In the genomic region with DNA sequence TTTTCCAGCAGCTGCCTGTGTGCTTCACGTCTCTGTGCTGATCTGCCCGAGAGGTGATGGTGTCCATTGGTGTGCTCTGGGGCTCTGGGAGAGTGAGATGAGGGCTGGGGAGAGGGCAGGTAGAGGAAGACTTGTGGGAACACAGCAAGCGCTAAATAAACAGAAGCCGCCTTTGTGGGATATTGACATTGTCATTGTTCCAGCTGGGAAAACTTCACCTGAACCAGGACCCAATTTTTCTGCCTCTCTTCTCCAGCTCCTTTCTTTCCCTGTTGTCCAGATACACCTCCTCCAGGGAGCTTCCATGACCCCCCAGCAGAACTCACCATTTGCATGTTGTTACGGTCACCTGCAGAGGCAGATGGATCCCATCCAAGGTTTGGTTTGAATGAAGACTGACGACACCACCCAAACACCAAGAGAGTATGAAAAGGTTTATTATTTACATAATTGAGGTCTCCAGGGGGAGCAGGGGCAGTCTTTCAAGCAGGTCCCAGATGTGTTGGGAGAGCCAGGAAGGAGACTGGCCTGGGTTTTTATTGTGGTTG, we compare ENCODE assay signal across 14 cellular contexts. TPM values are rescaled to one million over a fixed set of nuclear protein-coding genes. Genes with fewer than 3 reads are reported as not detected.
DNase-seq lines count a peak whose midpoint lies in the region; ATAC-seq, FAIRE-seq and TF ChIP-seq lines count a peak whose summit lies in the region.
"Had no signal": no experiment of that assay in that cellular context is flagged by ENCODE, and none has a peak within 500 bp of the region (broad histone marks: within the 10 kb centered on the region; RNA-seq: fewer than 3 reads in every experiment).

No MANE protein-coding gene starts in this region.

- ATAC-seq in A549 (no peak), GM18505 (IDR thresholded peaks at IDR 0.05; ENCODE audit: unreplicated experiment) (no peak), HG02852 (IDR thresholded peaks at IDR 0.05; ENCODE audit: unreplicated experiment) (no peak)

- FAIRE-seq in A549 (lab: Jason Lieb, UNC): no peak
- FAIRE-seq: endometrium, G401.6 had no signal

- WGBS in A549 (ENCODE audit: missing lambda C conversion rate): 78% methylated on average over 6 of the region's 6 CpGs
- WGBS in esophagus squamous epithelium, 2 donors: 48 to 63% methylated on average over 6 of the region's 6 CpGs

- H3K27ac ChIP-seq in A549 (peak overlapping the region; percentile 92 to 97), esophagus squamous epithelium (peak overlapping the region in 3 of 4 donors; percentile 35 to 67 (median 65))

- intact Hi-C loops in esophagus squamous epithelium (cut with DNase I): no loop called here
- intact Hi-C loops in activated CD4-positive, alpha-beta T cell treated with anti-CD3 and anti-CD28 coated beads, Interleukin-2, amount 10 ng/mL, durations not matched to agents 24 days and 14 days (cut with micrococcal nuclease): no loop called here

- H3K4me1 ChIP-seq in A549 (peaks cover 73% of the 10 kb centered on the region), esophagus squamous epithelium (peaks cover 32 to 77% (median 58%) of the 10 kb centered on the region in 3 donors)

- H3K4me1 Mint-ChIP-seq in HFFc6 (ENCODE audit: low read depth): peaks cover 83% of the 10 kb centered on the region
- H3K4me1 Mint-ChIP-seq in activated CD4-positive, alpha-beta T cell treated with anti-CD3 and anti-CD28 coated beads, Interleukin-2, amount 10 ng/mL, durations not matched to agents 24 days and 14 days: peaks cover 53% of the 10 kb centered on the region

- no peak overlapping the region for H3K4me3 ChIP-seq in A549
- no peak overlapping the region for H3K4me3 ChIP-seq in esophagus squamous epithelium
- H3K4me3 ChIP-seq: lung had no signal

- no peak for TF ChIP-seq POLR2A in A549 (IDR thresholded peaks at IDR 0.05; ENCODE audit: low read length)
- TF ChIP-seq POLR2A in esophagus squamous epithelium (IDR thresholded peaks at IDR 0.05): no peak
- TF ChIP-seq POLR2A in GM18505 (IDR thresholded peaks at IDR 0.05; ENCODE audit: borderline replicate concordance, extremely low read depth, insufficient read depth, insufficient read length): no peak

- no peaks in the 10 kb centered on the region for H3K27me3 ChIP-seq in esophagus squamous epithelium

- H3K36me3 Mint-ChIP-seq in HFFc6 (ENCODE audit: low read depth): peaks cover 7% of the 10 kb centered on the region
- H3K36me3 Mint-ChIP-seq in activated CD4-positive, alpha-beta T cell treated with anti-CD3 and anti-CD28 coated beads, Interleukin-2, amount 10 ng/mL, durations not matched to agents 24 days and 14 days (ENCODE audit: low read depth): no peaks in the 10 kb centered on the region

- no peak for TF ChIP-seq CTCF in A549 (IDR thresholded peaks at IDR 0.05)
- TF ChIP-seq CTCF in HFFc6 (IDR thresholded peaks at IDR 0.05): no peak
- TF ChIP-seq CTCF in esophagus squamous epithelium (IDR thresholded peaks at IDR 0.05): no peak

- no peak for DNase-seq in A549 (ENCODE audit: low read depth in 1 of 2, low spot score in 1 of 2)
- DNase-seq in HFFc6: no peak
- peak; percentile 99 for DNase-seq in NCI-H69 (lab: John Stamatoyannopoulos, UW)
- DNase-seq in esophagus squamous epithelium (lab: John Stamatoyannopoulos, UW): no peak
- DNase-seq in UCSD-AML1 (lab: John Stamatoyannopoulos, UW; ENCODE audit: unreplicated experiment): no peak
- no peak for DNase-seq in activated CD4-positive, alpha-beta T cell treated with anti-CD3 and anti-CD28 coated beads, Interleukin-2, amount 10 ng/mL, durations not matched to agents 24 days and 14 days
- DNase-seq: activated T-cell treated with anti-CD3 and anti-CD28 coated beads, Interleukin-2, amount 50 U/mL, for 24 hours; head of caudate nucleus had no signal

- peak overlapping the region; percentile 22; the same call in 1 of the 2 replicates for H3K4me3 Mint-ChIP-seq in HFFc6
- no peak overlapping the region for H3K4me3 Mint-ChIP-seq in activated CD4-positive, alpha-beta T cell treated with anti-CD3 and anti-CD28 coated beads, Interleukin-2, amount 10 ng/mL, durations not matched to agents 24 days and 14 days
- H3K4me3 Mint-ChIP-seq: activated T-cell treated with anti-CD3 and anti-CD28 coated beads, Interleukin-2, amount 50 U/mL, for 24 hours had no signal

- no peak for TF ChIP-seq EP300 in A549 (IDR thresholded peaks at IDR 0.05)

- CTCF ChIA-PET in A549 (lab: Yijun Ruan, JAX): interaction anchor here (1.0 to 22.1 kb wide), 7 partner anchors 10 to 43 kb away, joined by 3 to 473 read pairs (median 71); a partner anchor contains a TSS

- peak overlapping the region; percentile 95 for H3K27ac Mint-ChIP-seq in HFFc6
- no peak overlapping the region for H3K27ac Mint-ChIP-seq in activated CD4-positive, alpha-beta T cell treated with anti-CD3 and anti-CD28 coated beads, Interleukin-2, amount 10 ng/mL, durations not matched to agents 24 days and 14 days

- TF ChIP-seq RAD21 in A549 (conservative IDR thresholded peaks at IDR 0.05 in 1 of 2, IDR thresholded peaks at IDR 0.05 in 1 of 2): no peak

- POLR2A ChIA-PET in A549 (lab: Yijun Ruan, JAX): interaction anchor here (0.9 to 7.5 kb wide), 3 partner anchors 10 to 24 kb away, joined by 3 to 140 read pairs (median 3); no protein-coding TSS in a partner anchor

- H3K4me2 ChIP-seq in A549: peak overlapping the region; percentile 91

- H3K9me3 Mint-ChIP-seq in HFFc6: no peaks in the 10 kb centered on the region
- H3K9me3 Mint-ChIP-seq in activated CD4-positive, alpha-beta T cell treated with anti-CD3 and anti-CD28 coated beads, Interleukin-2, amount 10 ng/mL, durations not matched to agents 24 days and 14 days: no peaks in the 10 kb centered on the region
- H3K9me3 Mint-ChIP-seq: activated T-cell treated with anti-CD3 and anti-CD28 coated beads, Interleukin-2, amount 50 U/mL, for 24 hours had no signal

- no peaks in the 10 kb centered on the region for H3K36me3 ChIP-seq in esophagus squamous epithelium

- peaks cover 10% of the 10 kb centered on the region for H3K27me3 Mint-ChIP-seq in HFFc6 (ENCODE audit: insufficient read depth)
- H3K27me3 Mint-ChIP-seq in activated CD4-positive, alpha-beta T cell treated with anti-CD3 and anti-CD28 coated beads, Interleukin-2, amount 10 ng/mL, durations not matched to agents 24 days and 14 days: no peaks in the 10 kb centered on the region

- H3K9me3 ChIP-seq in A549: no peaks in the 10 kb centered on the region
- H3K9me3 ChIP-seq in esophagus squamous epithelium: no peaks in the 10 kb centered on the region

TF ChIP-seq in A549, 52 proteins besides CTCF, POLR2A, EP300 and RAD21 (continues in another document):
- TF ChIP-seq, protein P1, sequence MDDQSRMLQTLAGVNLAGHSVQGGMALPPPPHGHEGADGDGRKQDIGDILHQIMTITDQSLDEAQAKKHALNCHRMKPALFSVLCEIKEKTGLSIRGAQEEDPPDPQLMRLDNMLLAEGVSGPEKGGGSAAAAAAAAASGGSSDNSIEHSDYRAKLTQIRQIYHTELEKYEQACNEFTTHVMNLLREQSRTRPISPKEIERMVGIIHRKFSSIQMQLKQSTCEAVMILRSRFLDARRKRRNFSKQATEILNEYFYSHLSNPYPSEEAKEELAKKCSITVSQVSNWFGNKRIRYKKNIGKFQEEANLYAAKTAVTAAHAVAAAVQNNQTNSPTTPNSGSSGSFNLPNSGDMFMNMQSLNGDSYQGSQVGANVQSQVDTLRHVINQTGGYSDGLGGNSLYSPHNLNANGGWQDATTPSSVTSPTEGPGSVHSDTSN (IDR thresholded peaks at IDR 0.05): no peak
- TF ChIP-seq, protein P2, sequence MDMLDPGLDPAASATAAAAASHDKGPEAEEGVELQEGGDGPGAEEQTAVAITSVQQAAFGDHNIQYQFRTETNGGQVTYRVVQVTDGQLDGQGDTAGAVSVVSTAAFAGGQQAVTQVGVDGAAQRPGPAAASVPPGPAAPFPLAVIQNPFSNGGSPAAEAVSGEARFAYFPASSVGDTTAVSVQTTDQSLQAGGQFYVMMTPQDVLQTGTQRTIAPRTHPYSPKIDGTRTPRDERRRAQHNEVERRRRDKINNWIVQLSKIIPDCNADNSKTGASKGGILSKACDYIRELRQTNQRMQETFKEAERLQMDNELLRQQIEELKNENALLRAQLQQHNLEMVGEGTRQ (IDR thresholded peaks at IDR 0.05): no peak
- TF ChIP-seq CBX8 (IDR thresholded peaks at IDR 0.05) (no peak), NFE2L2 (conservative IDR thresholded peaks at IDR 0.05; ENCODE audit: low read length) (no peak)

RNA-seq across cellular contexts. Expression of a gene that starts 3.6 kb away (rescaled TPM):
- polyA plus RNA-seq in A549 (2011; rRNA removed) (141 and 181 TPM in 2 replicates), A549 (2017; fragmentation: RNase III; extraction: RNeasy Plus Mini Kit Qiagen cat#74134 plus additional on column Dnase treatment) (248 to 268 TPM (median 256 TPM) in 3 replicates)
- polyA plus RNA-seq in A549 (2012; cell fraction: cytosol; rRNA removed): 182 and 240 TPM in 2 replicates
- polyA plus RNA-seq in A549 (2012; cell fraction: nucleus; rRNA removed): 975 and 1,352 TPM in 2 replicates
- polyA minus RNA-seq in A549 (2011; rRNA and poly(A)+ RNA removed): 337 and 368 TPM in 2 replicates
- total RNA-seq in HFFc6 (2021; fragmentation: NEBNext Ultra II Directional; extraction: Animal tissue kit (Norgen Biotek cat#: 25700)): 100 to 1,000 TPM; 272 to 319 (median 288) TPM
- 10 to 100 TPM; 44.4 to 86.3 (median 77.0) TPM for total RNA-seq in esophagus squamous epithelium
- total RNA-seq in activated CD4-positive, alpha-beta T cell treated with anti-CD3 and anti-CD28 coated beads, Interleukin-2, amount 10 ng/mL, durations not matched to agents 24 days and 14 days: 14.5 and 15.0 TPM in 2 replicates

RNA-seq across cellular contexts. Expression of a gene that starts 42.8 kb away (rescaled TPM):
- polyA plus RNA-seq in A549 (2011; rRNA removed) (28.5 and 34.4 TPM in 2 replicates), A549 (2017; fragmentation: RNase III; extraction: RNeasy Plus Mini Kit Qiagen cat#74134 plus additional on column Dnase treatment) (14.1 to 19.8 TPM (median 15.2 TPM) in 3 replicates)
- 59.2 and 79.0 TPM in 2 replicates for polyA plus RNA-seq in A549 (2012; cell fraction: cytosol; rRNA removed)
- 67.5 and 95.4 TPM in 2 replicates for polyA plus RNA-seq in A549 (2012; cell fraction: nucleus; rRNA removed)
- polyA minus RNA-seq in A549 (2011; rRNA and poly(A)+ RNA removed): 65.2 and 71.3 TPM in 2 replicates
- 10 to 100 TPM; 26.6 to 35.6 (median 29.6) TPM for total RNA-seq in HFFc6 (2021; fragmentation: NEBNext Ultra II Directional; extraction: Animal tissue kit (Norgen Biotek cat#: 25700))
- total RNA-seq in esophagus squamous epithelium: 10 to 100 TPM in 3 of 4 donors, 1 to 10 TPM in 1; 5.2 to 20.2 (median 12.8) TPM
- 10.9 and 11.8 TPM in 2 replicates for total RNA-seq in activated CD4-positive, alpha-beta T cell treated with anti-CD3 and anti-CD28 coated beads, Interleukin-2, amount 10 ng/mL, durations not matched to agents 24 days and 14 days

RNA-seq across cellular contexts. Expression of a gene that starts 57.3 kb away (rescaled TPM):
- 0.04 TPM in 1 of 2 replicates, not detected in the other for polyA plus RNA-seq in A549 (2011; rRNA removed)
- polyA plus RNA-seq in A549 (2012; cell fraction: cytosol; rRNA removed): 0.08 and 0.12 TPM in 2 replicates
- polyA plus RNA-seq in A549 (2012; cell fraction: nucleus; rRNA removed): 0.04 and 0.13 TPM in 2 replicates
- 0.04 to 0.24 TPM (median 0.17 TPM) in 3 replicates for polyA plus RNA-seq in A549 (2017; fragmentation: RNase III; extraction: RNeasy Plus Mini Kit Qiagen cat#74134 plus additional on column Dnase treatment)
- polyA minus RNA-seq in A549 (2011; rRNA and poly(A)+ RNA removed): not detected in 2 replicates
- not detected for total RNA-seq in HFFc6 (2021; fragmentation: NEBNext Ultra II Directional; extraction: Animal tissue kit (Norgen Biotek cat#: 25700))
- 1 to 10 TPM in 3 of 4 donors, under 1 TPM in 1; 0.76 to 2.0 (median 1.4) TPM for total RNA-seq in esophagus squamous epithelium
- 0.12 TPM in 1 of 2 replicates, not detected in the other for total RNA-seq in activated CD4-positive, alpha-beta T cell treated with anti-CD3 and anti-CD28 coated beads, Interleukin-2, amount 10 ng/mL, durations not matched to agents 24 days and 14 days
- total RNA-seq: RPMI7951 had no signal
